4 cellular contexts compared by ENCODE assay signal in the genomic region with DNA sequence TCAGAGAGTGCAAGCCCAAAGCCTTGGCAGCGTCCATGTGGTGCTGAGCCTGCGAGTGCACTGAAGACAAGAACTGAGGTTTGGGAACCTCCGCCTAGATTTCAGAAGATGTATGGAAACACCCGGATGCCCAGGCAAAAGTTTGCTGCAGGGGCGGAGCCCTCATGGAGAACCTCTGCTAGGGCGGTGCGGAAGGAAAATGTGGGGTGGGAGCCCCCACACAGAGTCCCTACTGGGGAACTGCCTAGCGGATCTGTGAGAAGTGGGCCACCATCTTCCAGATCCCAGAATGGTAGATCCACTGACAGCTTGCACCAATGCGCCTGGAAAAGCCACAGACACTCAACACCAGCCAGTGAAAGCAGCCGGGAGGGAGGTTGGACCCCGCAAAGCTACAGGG. TPM values are rescaled to one million over a fixed set of nuclear protein-coding genes. Genes with fewer than 3 reads are reported as not detected.
"Had no signal": no experiment of that assay in that cellular context is flagged by ENCODE, and none has a peak within 500 bp of the region (broad histone marks: within the 10 kb centered on the region; RNA-seq: fewer than 3 reads in every experiment).

No MANE protein-coding gene starts in this region.

RNA-seq across cellular contexts. Expression of a gene that starts 42.2 kb away (rescaled TPM):
- total RNA-seq: HepG2, HT-29, HT1080, IMR-90 had no signal
- polyA plus RNA-seq: IMR-90 had no signal

RNA-seq across cellular contexts. Expression of a gene that starts 54.3 kb away (rescaled TPM):
- total RNA-seq: HT1080 had no signal
